ENCODE assay signal across 8 cellular contexts in the genomic region with DNA sequence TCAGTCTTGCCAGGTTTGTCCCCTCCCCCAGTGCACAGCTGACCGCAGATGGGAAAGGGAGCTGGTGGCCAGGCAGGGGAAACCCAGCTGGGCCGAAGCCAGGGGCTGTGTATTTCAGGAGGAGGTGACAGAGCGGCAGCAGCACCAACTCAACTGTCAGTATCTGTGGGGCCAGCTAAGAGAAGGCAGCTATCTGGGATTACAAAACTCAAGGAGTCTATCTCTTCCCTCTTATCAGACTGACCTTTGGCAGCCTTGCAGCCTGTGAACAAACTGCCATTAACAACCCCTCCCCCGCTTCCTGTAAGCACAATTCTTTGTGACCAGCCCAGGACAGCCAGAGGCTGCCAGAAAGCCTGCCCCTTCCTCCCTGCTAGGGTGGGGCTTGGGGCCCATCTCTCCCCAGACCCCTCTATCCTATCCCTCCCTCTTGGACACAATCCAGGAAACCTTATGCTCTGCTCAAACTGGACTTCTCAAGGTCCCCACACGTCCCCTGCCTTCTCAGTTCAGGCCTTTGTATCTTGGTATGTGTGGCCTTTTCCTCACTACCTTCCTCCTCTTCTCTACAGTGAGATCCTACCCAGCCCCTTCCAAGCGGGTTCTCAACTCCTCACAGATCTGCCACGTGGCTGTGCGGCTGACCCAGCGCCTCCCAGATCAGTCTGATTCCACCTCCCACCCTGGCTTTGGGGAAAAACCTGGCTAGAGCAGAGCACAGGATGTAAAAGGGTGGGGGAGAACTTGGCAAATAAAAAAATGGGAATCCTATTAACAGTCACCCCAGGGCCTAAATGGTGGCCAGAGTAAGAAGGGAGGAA. TPM values are rescaled to one million over a fixed set of nuclear protein-coding genes. Genes with fewer than 3 reads are reported as not detected.
DNase-seq lines count a peak whose midpoint lies in the region; ATAC-seq and TF ChIP-seq lines count a peak whose summit lies in the region.

No MANE protein-coding gene starts in this region.

- no peak overlapping the region for H3K4me3 Mint-ChIP-seq in activated naive CD4-positive, alpha-beta T cell treated with anti-CD3 and anti-CD28 coated beads for 36 hours

- intact Hi-C loops in activated naive CD4-positive, alpha-beta T cell treated with anti-CD3 and anti-CD28 coated beads for 36 hours (cut with micrococcal nuclease), result loop anchor here (1.0 kb wide), 1 partner anchor 10 kb away; no protein-coding TSS in a partner anchor
- intact Hi-C loops in mammary epithelial cell (cut with micrococcal nuclease), result no loop called here

- H4K20me1 ChIP-seq in SK-N-SH (ENCODE audit: insufficient read depth) (peaks cover 11% of the 10 kb centered on the region), mammary epithelial cell (ENCODE audit: insufficient read depth, low read length) (no peaks in the 10 kb centered on the region), smooth muscle cell (ENCODE audit: low read depth) (peaks cover 61% of the 10 kb centered on the region)

- POLR2A ChIA-PET in SK-N-SH (lab: Yijun Ruan, JAX), result interaction anchor here (0.7 kb wide), 1 partner anchor 9 kb away, joined by 3 read pairs; no protein-coding TSS in a partner anchor

- TF ChIP-seq CTCF in SK-N-SH (IDR thresholded peaks at IDR 0.05), result no peak
- TF ChIP-seq CTCF in mammary epithelial cell (conservative IDR thresholded peaks at IDR 0.05 in 1 of 2, IDR thresholded peaks at IDR 0.05 in 1 of 2; ENCODE audit: extremely low read depth in 1 of 2, insufficient read depth in 1 of 2, low read depth in 1 of 2, low read length in 2 of 2), result no peak
- TF ChIP-seq CTCF in smooth muscle cell (IDR thresholded peaks at IDR 0.05; ENCODE audit: borderline replicate concordance, insufficient read depth, poor library complexity, severe bottlenecking), result no peak

- BruUV-seq in mammary epithelial cell (replicated peaks; lab: Mats Ljungman, UMichigan), result no TSS peak

- H3K4me2 ChIP-seq in SK-N-SH (peak overlapping the region; percentile 79), mammary epithelial cell (ENCODE audit: insufficient read depth, low read depth, low read length) (peak overlapping the region; percentile 48), smooth muscle cell (peak overlapping the region; percentile 65)

- CTCF ChIA-PET in activated naive CD4-positive, alpha-beta T cell treated with anti-CD3 and anti-CD28 coated beads for 36 hours (lab: Charles Lee), result interaction anchor here (1.0 kb wide), 1 partner anchor 20 kb away, joined by 4 read pairs; no protein-coding TSS in a partner anchor
- CTCF ChIA-PET in SK-N-SH (lab: Yijun Ruan, JAX), result interaction anchor here (0.8 kb wide), 1 partner anchor 47 kb away, joined by 3 read pairs; no protein-coding TSS in a partner anchor
- CTCF ChIA-PET in mammary epithelial cell (lab: Charles Lee; ENCODE audit: low non-redundant PET), result interaction anchor here (0.6 kb wide), 2 partner anchors 63 to 1144 kb away, joined by 4 to 5 read pairs; no protein-coding TSS in a partner anchor

- H3K4me3 ChIP-seq in SK-N-SH (ENCODE audit: low read depth in 2 of 2, low read length in 1 of 2) (peak overlapping the region in 1 of 2 experiments; percentile 46; a peak in 2 of 4 replicates), mammary epithelial cell (replicated peaks in 1 of 3; ENCODE audit: insufficient read depth in 1 of 3, low read depth in 2 of 3, low read length in 3 of 3) (no peak overlapping the region), smooth muscle cell (no peak overlapping the region)

- peaks cover 43 to 59% of the 10 kb centered on the region in 2 experiments for H3K4me1 ChIP-seq in SK-N-SH (ENCODE audit: control insufficient read depth in 1 of 2, insufficient read depth in 2 of 2, low read depth in 1 of 2, low read length in 1 of 2)
- peaks cover 33% of the 10 kb centered on the region for H3K4me1 ChIP-seq in mammary epithelial cell (ENCODE audit: insufficient read depth, low read length)
- peaks cover 45% of the 10 kb centered on the region for H3K4me1 ChIP-seq in smooth muscle cell (ENCODE audit: low read depth)

- H2AFZ ChIP-seq in SK-N-SH (ENCODE audit: low read depth) (peak overlapping the region; percentile 9; the same call in 1 of the 2 replicates), mammary epithelial cell (ENCODE audit: low read depth, low read length) (peak overlapping the region; percentile 53), smooth muscle cell (ENCODE audit: low read depth) (no peak overlapping the region)

- H3F3A ChIP-seq in SK-N-SH (replicated peaks; ENCODE audit: insufficient read depth), result peaks cover 27% of the 10 kb centered on the region
- H3F3A ChIP-seq in smooth muscle cell (ENCODE audit: low read depth), result peaks cover 36% of the 10 kb centered on the region

- peak overlapping the region; percentile 62 for H3K27ac Mint-ChIP-seq in activated naive CD4-positive, alpha-beta T cell treated with anti-CD3 and anti-CD28 coated beads for 36 hours

- no peaks in the 10 kb centered on the region for H3K9me2 ChIP-seq in SK-N-SH

- peaks cover 60% of the 10 kb centered on the region for H3K4me1 Mint-ChIP-seq in activated naive CD4-positive, alpha-beta T cell treated with anti-CD3 and anti-CD28 coated beads for 36 hours (ENCODE audit: low read depth)

- H3K79me2 ChIP-seq in SK-N-SH (ENCODE audit: insufficient read depth) (peaks cover 92% of the 10 kb centered on the region), mammary epithelial cell (ENCODE audit: insufficient read depth, low read length) (peaks cover 7% of the 10 kb centered on the region), smooth muscle cell (ENCODE audit: low read depth) (peaks cover 79% of the 10 kb centered on the region)

- peak overlapping the region; percentile 94 to 99 for H3K27ac ChIP-seq in SK-N-SH (ENCODE audit: low read depth in 2 of 2, low read length in 1 of 2)
- H3K27ac ChIP-seq in mammary epithelial cell (ENCODE audit: insufficient read depth, low read depth, low read length), result no peak overlapping the region
- H3K27ac ChIP-seq in smooth muscle cell (ENCODE audit: low read depth), result peak overlapping the region; percentile 94

- peak; percentile 32; the same call in 1 of the 2 replicates for TF ChIP-seq RAD21 in SK-N-SH (IDR thresholded peaks at IDR 0.05; ENCODE audit: low read length)

- H3K9ac ChIP-seq in SK-N-SH (peak overlapping the region; percentile 64), mammary epithelial cell (ENCODE audit: insufficient read depth, low read length) (no peak overlapping the region), smooth muscle cell (ENCODE audit: low read depth) (peak overlapping the region; percentile 70)

- H3K36me3 ChIP-seq in SK-N-SH (replicated peaks in 1 of 2; ENCODE audit: control insufficient read depth in 1 of 2, insufficient read depth in 2 of 2, low read length in 1 of 2) (peaks cover 3 to 8% of the 10 kb centered on the region in 2 experiments), mammary epithelial cell (ENCODE audit: insufficient read depth, low read length) (no peaks in the 10 kb centered on the region), smooth muscle cell (ENCODE audit: low read depth) (no peaks in the 10 kb centered on the region)

- peak; percentile 82 for DNase-seq in activated naive CD4-positive, alpha-beta T cell treated with anti-CD3 and anti-CD28 coated beads for 36 hours
- DNase-seq in activated naive CD4-positive, alpha-beta T cell (lab: John Stamatoyannopoulos, UW), result no peak
- peak in 75 of 76 experiments; percentile 79 to 100 (median 99) for DNase-seq in HUDEP-2 (lab: John Stamatoyannopoulos, UW; ENCODE audit: unreplicated experiment in 76 of 76)
- DNase-seq in SK-N-SH, result peak; percentile 85
- DNase-seq in mammary epithelial cell, result peak; percentile 93
- DNase-seq in iris pigment epithelial cell (ENCODE audit: low read depth), result peak; percentile 96
- DNase-seq in smooth muscle cell (lab: John Stamatoyannopoulos, UW; ENCODE audit: unreplicated experiment), result peak; percentile 70

- H3K27me3 Mint-ChIP-seq in activated naive CD4-positive, alpha-beta T cell treated with anti-CD3 and anti-CD28 coated beads for 36 hours (ENCODE audit: low read depth), result no peaks in the 10 kb centered on the region

- H3K27me3 ChIP-seq in SK-N-SH (ENCODE audit: insufficient read depth) (no peaks in the 10 kb centered on the region), mammary epithelial cell (ENCODE audit: insufficient read depth, low read length) (no peaks in the 10 kb centered on the region), smooth muscle cell (ENCODE audit: low read depth) (no peaks in the 10 kb centered on the region)

- no peak for ATAC-seq in GM19397 (IDR thresholded peaks at IDR 0.05; ENCODE audit: unreplicated experiment)

- dilution Hi-C loops in mammary epithelial cell (cut with HindIII; ENCODE audit: low sequenced_read_pairs), result no loop called here

- H3K36me3 Mint-ChIP-seq in activated naive CD4-positive, alpha-beta T cell treated with anti-CD3 and anti-CD28 coated beads for 36 hours (ENCODE audit: low read depth), result peaks cover 2% of the 10 kb centered on the region

- peak; percentile 61 to 83 for TF ChIP-seq EP300 in SK-N-SH (IDR thresholded peaks at IDR 0.05; ENCODE audit: borderline replicate concordance in 1 of 2, low read depth in 1 of 2, low read length in 1 of 2)

- in situ Hi-C loops in mammary epithelial cell (cut with MboI; ENCODE audit: low sequenced_read_pairs in 2 of 2), result no loop called here

- no peaks in the 10 kb centered on the region for H3K9me3 Mint-ChIP-seq in activated naive CD4-positive, alpha-beta T cell treated with anti-CD3 and anti-CD28 coated beads for 36 hours

- WGBS in SK-N-SH (ENCODE audit: low lambda C conversion rate), result 5% methylated on average over 9 of the region's 9 CpGs
- 12% methylated on average over 9 of the region's 9 CpGs for WGBS in mammary epithelial cell (ENCODE audit: low coverage, missing lambda C conversion rate)
- 2% methylated on average over 9 of the region's 9 CpGs for WGBS in smooth muscle cell (ENCODE audit: low lambda C conversion rate)

- no peaks in the 10 kb centered on the region for H3K9me3 ChIP-seq in SK-N-SH
- no peaks in the 10 kb centered on the region for H3K9me3 ChIP-seq in mammary epithelial cell (replicated peaks; ENCODE audit: insufficient read depth, low read length)
- H3K9me3 ChIP-seq in smooth muscle cell (replicated peaks; ENCODE audit: low read depth), result no peaks in the 10 kb centered on the region

RNA-seq across cellular contexts. Expression of gene ST3GAL2, which starts 10.5 kb away (rescaled TPM):
- total RNA-seq in activated naive CD4-positive, alpha-beta T cell treated with anti-CD3 and anti-CD28 coated beads for 36 hours, result 1 to 10 TPM; 9.3 to 9.9 TPM
- polyA plus RNA-seq in SK-N-SH (2012; rRNA removed) (11.4 and 19.9 TPM in 2 replicates), mammary epithelial cell (7.9 TPM), smooth muscle cell (31.6 and 42.3 TPM in 2 replicates)
- polyA plus RNA-seq in SK-N-SH (2012; cell fraction: cytosol; rRNA removed), result 6.6 and 13.1 TPM in 2 replicates
- polyA plus RNA-seq in SK-N-SH (2012; cell fraction: nucleus; rRNA removed), result 13.6 and 16.1 TPM in 2 replicates
- total RNA-seq in mammary epithelial cell (10 to 100 TPM; 14.0 to 14.5 TPM), smooth muscle cell (30.2 and 32.5 TPM in 2 replicates)
- 48.9 TPM for polyA minus RNA-seq in mammary epithelial cell

RNA-seq across cellular contexts. Expression of gene FCSK, which starts 26.0 kb away (rescaled TPM):
- 10 to 100 TPM; 12.2 to 12.6 TPM for total RNA-seq in activated naive CD4-positive, alpha-beta T cell treated with anti-CD3 and anti-CD28 coated beads for 36 hours
- polyA plus RNA-seq in SK-N-SH (2012; rRNA removed) (9.7 and 10.4 TPM in 2 replicates), mammary epithelial cell (8.0 TPM), smooth muscle cell (4.8 and 6.3 TPM in 2 replicates)
- polyA plus RNA-seq in SK-N-SH (2012; cell fraction: cytosol; rRNA removed), result 2.3 and 3.3 TPM in 2 replicates
- polyA plus RNA-seq in SK-N-SH (2012; cell fraction: nucleus; rRNA removed), result 47.7 and 71.8 TPM in 2 replicates
- total RNA-seq in mammary epithelial cell (10 to 100 TPM; 12.2 to 12.7 TPM), smooth muscle cell (5.7 and 16.5 TPM in 2 replicates)
- 6.9 TPM for polyA minus RNA-seq in mammary epithelial cell

Comparison
In these comparisons a context has a peak if more than half of its experiments do, and no peak if none do; other contexts are left out.
1. DNase-seq: peak in activated naive CD4-positive, alpha-beta T cell treated with anti-CD3 and anti-CD28 coated beads for 36 hours (single experiment), HUDEP-2 (75 of 76), SK-N-SH (single experiment), mammary epithelial cell (single experiment), iris pigment epithelial cell (single experiment) and smooth muscle cell (single experiment); none in activated naive CD4-positive, alpha-beta T cell (0 of 4).
2. Peak in every context shown above with its lines, with median percentiles within 50 percentile points of each other: H3K4me2 ChIP-seq.